ENCODE assay signal across 26 cellular contexts in the genomic region with DNA sequence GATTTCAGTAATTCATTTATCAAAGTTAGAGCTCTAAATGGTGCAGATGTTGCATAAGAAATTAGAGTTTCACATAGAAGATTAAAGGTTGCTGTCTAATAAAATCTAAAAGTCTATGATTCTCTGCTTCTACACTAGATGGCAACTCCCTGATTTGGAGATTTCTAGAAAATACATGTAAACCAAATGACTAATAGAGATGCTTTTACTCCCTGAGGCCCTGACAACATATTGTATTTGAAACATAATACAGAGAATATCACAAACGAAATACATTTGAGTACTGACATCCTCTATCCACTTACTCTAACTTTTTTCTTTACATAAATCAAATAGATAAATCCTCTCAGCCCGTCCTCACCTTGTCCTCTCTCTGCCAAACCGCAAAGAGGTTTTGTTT.
"Had no signal": no experiment of that assay in that cellular context is flagged by ENCODE, and none has a peak within 500 bp of the region (broad histone marks: within the 10 kb centered on the region; RNA-seq: fewer than 3 reads in every experiment).

No MANE protein-coding gene starts in this region.

- H3K9me3 Mint-ChIP-seq: immature natural killer cell; natural killer cell treated with Interleukin-12 subunit alpha and Interleukin-12 subunit beta and Interleukin-15 and Interleukin-18, amount 100 ng/mL, for 72 hours had no signal

- H3K4me1 Mint-ChIP-seq: immature natural killer cell; naive B cell; stimulated activated naive B cell treated with anti-CD40 and anti-IgM and Interleukin-4, amounts not matched to agents 10 μg/mL and 1 μg/mL and 100 μg/mL, for 72 hours had no signal

- H3K27me3 ChIP-seq: ovary, testis, thyroid gland, upper lobe of left lung had no signal

- H3K4me1 ChIP-seq: left lung, lower lobe of right lung, stomach, testis, thyroid gland, transverse colon, upper lobe of left lung had no signal

- H3K36me3 ChIP-seq: left lung, lower lobe of right lung, ovary, stomach, thyroid gland, transverse colon, upper lobe of left lung had no signal

- H3K27ac ChIP-seq: left lung, lower lobe of right lung, ovary, skin epidermis, stomach, testis, thyroid gland, transverse colon, upper lobe of left lung had no signal

- DNase-seq: hypothalamus; immature natural killer cell; kidney; left colon; left lung; lower lobe of right lung; mesendoderm; naive B cell; ovary; right cardiac atrium; stimulated activated CD4-positive, alpha-beta T cell treated with anti-CD3 and anti-CD28 coated beads, Interleukin-12 subunit alpha, Interleukin-12 subunit beta, amount 100 ng/mL, for 4 hours; stimulated activated CD4-positive, alpha-beta T cell treated with anti-CD3 and anti-CD28 coated beads, Interleukin-15, amount 100 ng/mL, for 24 hours; stimulated activated CD4-positive, alpha-beta T cell treated with anti-CD3 and anti-CD28 coated beads, Interleukin-2, amount 100 ng/mL, for 24 hours; stimulated activated CD4-positive, alpha-beta T cell treated with anti-CD3 and anti-CD28 coated beads, Interleukin-4, amount 100 ng/mL, for 1 hour; stimulated activated naive B cell treated with anti-CD40 and anti-IgM and Interleukin-4, amounts not matched to agents 10 μg/mL and 1 μg/mL and 100 μg/mL, for 72 hours; stimulated activated naive CD8-positive, alpha-beta T cell treated with anti-CD3 and anti-CD28 coated beads, Interleukin-15, Interleukin-2, amounts not matched to agents 100 U/mL and 50 U/mL, for 24 hours; stomach; testis; thyroid gland; transverse colon; upper lobe of left lung had no signal

- FAIRE-seq: islet of Langerhans, kidney had no signal

- H3K9me3 ChIP-seq: lower lobe of right lung, ovary, stomach, testis, thyroid gland, transverse colon, upper lobe of left lung had no signal

- H3K4me3 ChIP-seq: left lung, lower lobe of right lung, ovary, skin epidermis, stomach, testis, thyroid gland, transverse colon, upper lobe of left lung had no signal

- H3K4me3 Mint-ChIP-seq: immature natural killer cell; mesothelial cell of epicardium; naive B cell; natural killer cell treated with Interleukin-12 subunit alpha and Interleukin-12 subunit beta and Interleukin-15 and Interleukin-18, amount 100 ng/mL, for 72 hours; stimulated activated naive B cell treated with anti-CD40 and anti-IgM and Interleukin-4, amounts not matched to agents 10 μg/mL and 1 μg/mL and 100 μg/mL, for 72 hours had no signal

- H3K27ac Mint-ChIP-seq: immature natural killer cell; mesothelial cell of epicardium; natural killer cell treated with Interleukin-12 subunit alpha and Interleukin-12 subunit beta and Interleukin-15 and Interleukin-18, amount 100 ng/mL, for 72 hours; progenitor cell of endocrine pancreas; stimulated activated naive B cell treated with anti-CD40 and anti-IgM and Interleukin-4, amounts not matched to agents 10 μg/mL and 1 μg/mL and 100 μg/mL, for 72 hours had no signal

- H3K36me3 Mint-ChIP-seq: immature natural killer cell; natural killer cell treated with Interleukin-12 subunit alpha and Interleukin-12 subunit beta and Interleukin-15 and Interleukin-18, amount 100 ng/mL, for 72 hours; stimulated activated naive B cell treated with anti-CD40 and anti-IgM and Interleukin-4, amounts not matched to agents 10 μg/mL and 1 μg/mL and 100 μg/mL, for 72 hours had no signal

- ATAC-seq: left colon; left lung; lower lobe of right lung; natural killer cell treated with Interleukin-12 subunit alpha and Interleukin-12 subunit beta and Interleukin-15 and Interleukin-18, amount 100 ng/mL, for 72 hours; right cardiac atrium; stimulated activated naive B cell treated with anti-CD40 and anti-IgM and Interleukin-4, amounts not matched to agents 10 μg/mL and 1 μg/mL and 100 μg/mL, for 72 hours; stimulated activated naive CD8-positive, alpha-beta T cell treated with anti-CD3 and anti-CD28 coated beads, Interleukin-15, Interleukin-2, amounts not matched to agents 100 U/mL and 50 U/mL, for 24 hours had no signal
